1 cellular context compared by ENCODE assay signal in genomic region chr12:58920102-58920955, GRCh38.
TF ChIP-seq lines count a peak whose summit lies in the region.

Gene LRIG3, minus strand, starts transcription at chr12:58920504. Its CDS starts 269 bp downstream, at chr12:58920235.

TF ChIP-seq in HEK293, 187 proteins besides CTCF, POLR2A, EP300 and RAD21 (continued from another document and continues in another):
- TF ChIP-seq ZBTB49 (tag by site-specific recombination; IDR thresholded peaks at IDR 0.05; ENCODE audit: low read depth) (no peak), FEZF1 (tag by site-specific recombination; IDR thresholded peaks at IDR 0.05) (peak; percentile 97), ZNF350 (tag by site-specific recombination; IDR thresholded peaks at IDR 0.05) (no peak), ZSCAN4 (tag by site-specific recombination; IDR thresholded peaks at IDR 0.05) (no peak), PATZ1 (tag by site-specific recombination; IDR thresholded peaks at IDR 0.05) (peak; percentile 71), HOXC10 (CRISPR knock-in tag; IDR thresholded peaks at IDR 0.05) (no peak), ZNF670 (tag by site-specific recombination; IDR thresholded peaks at IDR 0.05; ENCODE audit: low read depth) (no peak), ZNF48 (tag by site-specific recombination; IDR thresholded peaks at IDR 0.05) (no peak), ZNF549 (tag by site-specific recombination; IDR thresholded peaks at IDR 0.05) (peak; percentile 64; the same call in 1 of the 2 replicates), HOXD13 (CRISPR knock-in tag; IDR thresholded peaks at IDR 0.05; ENCODE audit: borderline replicate concordance) (no peak), ZNF391 (tag by site-specific recombination; IDR thresholded peaks at IDR 0.05; ENCODE audit: borderline replicate concordance, low read depth) (no peak), ZEB2 (tag by site-specific recombination; IDR thresholded peaks at IDR 0.05) (peak; percentile 92), ZBTB7A (tag by site-specific recombination; IDR thresholded peaks at IDR 0.05; ENCODE audit: low read depth) (no peak), ZNF121 (tag by site-specific recombination; IDR thresholded peaks at IDR 0.05) (no peak), PRDM6 (tag by site-specific recombination; IDR thresholded peaks at IDR 0.05) (peak; percentile 79), GFI1B (tag by site-specific recombination; IDR thresholded peaks at IDR 0.05) (peak; percentile 94), ZSCAN23 (tag by site-specific recombination; IDR thresholded peaks at IDR 0.05) (no peak), KLF16 (tag by site-specific recombination; IDR thresholded peaks at IDR 0.05) (no peak; the same call in 1 of the 2 replicates), PRDM10 (tag by site-specific recombination; IDR thresholded peaks at IDR 0.05) (peak; percentile 88), ZNF692 (tag by site-specific recombination; IDR thresholded peaks at IDR 0.05) (peak; percentile 42; the same call in 1 of the 2 replicates), ZNF433 (tag by site-specific recombination; IDR thresholded peaks at IDR 0.05; ENCODE audit: low read depth) (no peak), ZNF423 (tag by site-specific recombination; IDR thresholded peaks at IDR 0.05) (no peak), ZNF677 (tag by site-specific recombination; IDR thresholded peaks at IDR 0.05) (peak; percentile 100), ZNF529 (tag by site-specific recombination; IDR thresholded peaks at IDR 0.05; ENCODE audit: insufficient replicate concordance) (no peak), SCRT2 (tag by site-specific recombination; IDR thresholded peaks at IDR 0.05) (no peak), PBX3 (CRISPR knock-in tag; IDR thresholded peaks at IDR 0.05) (0 out of 2 replicates have a peak, but pooled peaks have one; percentile 21), TSHZ1 (tag by site-specific recombination; IDR thresholded peaks at IDR 0.05; ENCODE audit: borderline replicate concordance) (no peak), ZBTB8A (tag by site-specific recombination; IDR thresholded peaks at IDR 0.05) (peak; percentile 80), SP2 (tag by site-specific recombination; IDR thresholded peaks at IDR 0.05) (peak; percentile 60), ZNF10 (tag by site-specific recombination; IDR thresholded peaks at IDR 0.05) (peak; percentile 57), ZNF639 (tag by site-specific recombination; IDR thresholded peaks at IDR 0.05) (no peak), GLI4 (tag by site-specific recombination; IDR thresholded peaks at IDR 0.05) (no peak), ZNF623 (tag by site-specific recombination; IDR thresholded peaks at IDR 0.05) (no peak), HIC1 (tag by site-specific recombination; IDR thresholded peaks at IDR 0.05) (peak; percentile 73), ZNF701 (tag by site-specific recombination; IDR thresholded peaks at IDR 0.05) (no peak), ZNF830 (tag by site-specific recombination; IDR thresholded peaks at IDR 0.05; ENCODE audit: low read depth) (no peak)
